ENCODE assay signal across 24 cellular contexts in genomic region chrX:72031634-72032033, GRCh38.
"Had no signal": no experiment of that assay in that cellular context is flagged by ENCODE, and none has a peak within 500 bp of the region (broad histone marks: within the 10 kb centered on the region; RNA-seq: fewer than 3 reads in every experiment).

No MANE protein-coding gene starts in this region.

- H3K36me3 ChIP-seq: breast epithelium had no signal

- H3K27me3 Mint-ChIP-seq: activated CD4-positive, alpha-beta T cell treated with anti-CD3 and anti-CD28 coated beads for 36 hours; activated naive CD8-positive, alpha-beta T cell treated with anti-CD3 and anti-CD28 coated beads for 36 hours; activated T-helper 17 cell treated with anti-CD3 and anti-CD28 coated beads, Interleukin-2, amount 50 U/mL, for 72 hours had no signal

- H3K4me1 ChIP-seq: breast epithelium had no signal

- H3K4me3 ChIP-seq: breast epithelium, SK-N-MC had no signal

- H3K9me3 Mint-ChIP-seq: activated CD4-positive, alpha-beta memory T cell treated with anti-CD3 and anti-CD28 coated beads, Interleukin-2, amount 10 ng/mL, durations not matched to agents 7 days and 5 days; activated naive CD4-positive, alpha-beta T cell treated with anti-CD3 and anti-CD28 coated beads, Interleukin-2, amount 10 ng/mL, durations not matched to agents 7 days and 5 days; activated T-helper 17 cell treated with anti-CD3 and anti-CD28 coated beads, Interleukin-2, amount 50 U/mL, for 72 hours had no signal

- ATAC-seq: activated CD4-positive, alpha-beta T cell treated with anti-CD3 and anti-CD28 coated beads for 36 hours; activated T-helper 17 cell treated with anti-CD3 and anti-CD28 coated beads, Interleukin-2, amount 50 U/mL, for 72 hours had no signal

- H3K27ac ChIP-seq: breast epithelium, SK-N-MC, WERI-Rb-1 had no signal

- H3K4me1 Mint-ChIP-seq: activated naive CD4-positive, alpha-beta T cell treated with anti-CD3 and anti-CD28 coated beads, Interleukin-2, amount 10 ng/mL, durations not matched to agents 7 days and 5 days; activated naive CD8-positive, alpha-beta T cell treated with anti-CD3 and anti-CD28 coated beads for 36 hours; activated T-helper 17 cell treated with anti-CD3 and anti-CD28 coated beads, Interleukin-2, amount 50 U/mL, for 72 hours had no signal

- H3K36me3 Mint-ChIP-seq: activated naive CD4-positive, alpha-beta T cell treated with anti-CD3 and anti-CD28 coated beads, Interleukin-2, amount 10 ng/mL, durations not matched to agents 7 days and 5 days; activated naive CD8-positive, alpha-beta T cell treated with anti-CD3 and anti-CD28 coated beads for 36 hours had no signal

- DNase-seq: activated CD4-positive, alpha-beta memory T cell treated with anti-CD3 and anti-CD28 coated beads, Interleukin-2, amount 10 ng/mL, durations not matched to agents 7 days and 5 days; activated CD4-positive, alpha-beta T cell treated with anti-CD3 and anti-CD28 coated beads for 36 hours; activated CD4-positive, alpha-beta T cell treated with anti-CD3 and anti-CD28 coated beads, Interleukin-2, amount 50 U/mL, for 1 hour; activated gamma-delta T cell; activated naive CD4-positive, alpha-beta T cell treated with anti-CD3 and anti-CD28 coated beads, Interleukin-2, amount 10 ng/mL, durations not matched to agents 7 days and 5 days; activated naive CD8-positive, alpha-beta T cell treated with anti-CD3 and anti-CD28 coated beads for 36 hours; activated T-cell treated with anti-CD3 and anti-CD28 coated beads for 4 hours; activated T-cell treated with anti-CD3 and anti-CD28 coated beads, Interleukin-2, amount 50 U/mL, for 48 hours; caudate nucleus; KG1; NCI-H1092 treated with DMSO at 0.1 percent for 48 hours; NCI-H1417 treated with DMSO at 0.1 percent for 48 hours; NCI-H1694; NCI-H2029 treated with DMSO at 0.1 percent for 48 hours; NCI-H345; NCI-H510A; NCI-H526 treated with DMSO at 0.1 percent for 48 hours; NCI-H82; SHP77 treated with DMSO at 0.1 percent for 48 hours; T-helper 1 cell; WERI-Rb-1 had no signal

- H3K27ac Mint-ChIP-seq: activated CD4-positive, alpha-beta memory T cell treated with anti-CD3 and anti-CD28 coated beads, Interleukin-2, amount 10 ng/mL, durations not matched to agents 7 days and 5 days; activated CD4-positive, alpha-beta T cell treated with anti-CD3 and anti-CD28 coated beads for 36 hours; activated naive CD4-positive, alpha-beta T cell treated with anti-CD3 and anti-CD28 coated beads, Interleukin-2, amount 10 ng/mL, durations not matched to agents 7 days and 5 days; activated naive CD8-positive, alpha-beta T cell treated with anti-CD3 and anti-CD28 coated beads for 36 hours; activated T-helper 17 cell treated with anti-CD3 and anti-CD28 coated beads, Interleukin-2, amount 50 U/mL, for 72 hours had no signal

- H3K4me3 Mint-ChIP-seq: activated CD4-positive, alpha-beta memory T cell treated with anti-CD3 and anti-CD28 coated beads, Interleukin-2, amount 10 ng/mL, durations not matched to agents 7 days and 5 days; activated CD4-positive, alpha-beta T cell treated with anti-CD3 and anti-CD28 coated beads for 36 hours; activated naive CD4-positive, alpha-beta T cell treated with anti-CD3 and anti-CD28 coated beads, Interleukin-2, amount 10 ng/mL, durations not matched to agents 7 days and 5 days; activated naive CD8-positive, alpha-beta T cell treated with anti-CD3 and anti-CD28 coated beads for 36 hours; activated T-helper 17 cell treated with anti-CD3 and anti-CD28 coated beads, Interleukin-2, amount 50 U/mL, for 72 hours had no signal
